15 cellular contexts compared by ENCODE assay signal in genomic region chr7:131002600-131002999, GRCh38.
DNase-seq lines count a peak whose midpoint lies in the region; ATAC-seq, FAIRE-seq and TF ChIP-seq lines count a peak whose summit lies in the region.
"Had no signal": no experiment of that assay in that cellular context is flagged by ENCODE, and none has a peak within 500 bp of the region (broad histone marks: within the 10 kb centered on the region; RNA-seq: fewer than 3 reads in every experiment).

No MANE protein-coding gene starts in this region.

- H3K4me2 ChIP-seq in HepG2 (ENCODE audit: low read depth, low read length) (no peak overlapping the region), GM23338 (no peak overlapping the region)
- H3K4me2 ChIP-seq: A549 had no signal

- in situ Hi-C loops in HepG2 (cut with HindIII; ENCODE audit: extremely low pct_ligation_motif_present, low pct_unique_long_range_greater_than_20kb) = no loop called here

- H3K4me3 Mint-ChIP-seq in GM23338 = no peak overlapping the region
- H3K4me3 Mint-ChIP-seq: H9, HFFc6 had no signal

- no peaks in the 10 kb centered on the region for H3K9me2 ChIP-seq in GM23338 (ENCODE audit: insufficient read depth)

- intact Hi-C loops in HepG2 (cut with micrococcal nuclease; ENCODE audit: unreplicated experiment) = no loop called here
- intact Hi-C loops in right lobe of liver (cut with DNase I) = no loop called here
- intact Hi-C loops in esophagus muscularis mucosa (cut with DNase I) = no loop called here
- intact Hi-C loops in body of pancreas (cut with DNase I) = no loop called here
- intact Hi-C loops in left lung (cut with DNase I) = no loop called here

- H3K27me3 Mint-ChIP-seq in GM23338 (ENCODE audit: insufficient read depth, low read depth, poor library complexity) = peaks cover 2% of the 10 kb centered on the region

- H3K4me1 ChIP-seq in HepG2 (ENCODE audit: insufficient read depth, low read length) (peaks cover 35% of the 10 kb centered on the region), right lobe of liver (peaks cover 0 to 13% (median 1%) of the 10 kb centered on the region in 4 donors), GM23338 (ENCODE audit: insufficient read depth) (peaks cover under 1% of the 10 kb centered on the region; the same call in 1 of the 2 replicates), esophagus muscularis mucosa (peaks cover 30 to 63% (median 53%) of the 10 kb centered on the region in 4 donors), body of pancreas (peaks cover 43% of the 10 kb centered on the region), left lung (peaks cover 26 to 47% of the 10 kb centered on the region in 2 donors)

- peaks cover 12% of the 10 kb centered on the region for H3K9me3 Mint-ChIP-seq in GM23338

- 90% methylated on average over 1 of the region's 1 CpG for WGBS in HepG2 (ENCODE audit: low lambda C conversion rate)
- WGBS in right lobe of liver (ENCODE audit: insufficient coverage, low coverage, low lambda C conversion rate, missing lambda C conversion rate) = 85% methylated on average over 1 of the region's 1 CpG
- 88% methylated on average over 1 of the region's 1 CpG for WGBS in esophagus muscularis mucosa
- 93 to 97% methylated on average over 1 of the region's 1 CpG for WGBS in body of pancreas, 2 donors

- DNase-seq in HepG2 (ENCODE audit: low spot score) (no peak), right lobe of liver (no peak), GM23338 (ENCODE audit: low spot score) (no peak), esophagus muscularis mucosa (ENCODE audit: extremely low spot score) (peak; percentile 12), body of pancreas (no peak), left lung (no peak)
- DNase-seq: BE2C, DMS53, GOT3, H9, HFFc6 had no signal

- TF ChIP-seq RAD21 in HepG2 (CRISPR knock-in tag; IDR thresholded peaks at IDR 0.05) = no peak

- H3K4me1 Mint-ChIP-seq in GM23338 = peaks cover 12% of the 10 kb centered on the region

- H3K27ac Mint-ChIP-seq in GM23338 = no peak overlapping the region
- H3K27ac Mint-ChIP-seq: H9, HFFc6 had no signal

- peaks cover 13% of the 10 kb centered on the region for H3K9me3 ChIP-seq in HepG2 (ENCODE audit: low read length)
- H3K9me3 ChIP-seq in right lobe of liver = no peaks in the 10 kb centered on the region
- H3K9me3 ChIP-seq in esophagus muscularis mucosa = no peaks in the 10 kb centered on the region
- peaks cover 0 to 5% (median 0%) of the 10 kb centered on the region in 3 donors for H3K9me3 ChIP-seq in body of pancreas
- H3K9me3 ChIP-seq in left lung = peaks cover 0 to 5% of the 10 kb centered on the region in 2 donors
- H3K9me3 ChIP-seq: BE2C had no signal

- POLR2A ChIA-PET in HepG2 (lab: Yijun Ruan, JAX) = no interaction called here

- H3K36me3 ChIP-seq in HepG2 (replicated peaks in 1 of 2; ENCODE audit: control insufficient read depth in 1 of 2, insufficient read depth in 2 of 2, low read length in 2 of 2) (peaks cover 1 to 5% of the 10 kb centered on the region in 2 experiments; a peak in 4 of 5 replicates), right lobe of liver (no peaks in the 10 kb centered on the region), GM23338 (ENCODE audit: insufficient read depth) (no peaks in the 10 kb centered on the region; the same call in 1 of the 2 replicates), esophagus muscularis mucosa (peaks cover 0 to 24% (median 10%) of the 10 kb centered on the region in 4 donors), body of pancreas (replicated peaks in 1 of 2; ENCODE audit: insufficient read depth in 1 of 2, low read depth in 2 of 2) (no peaks in the 10 kb centered on the region), left lung (peaks cover 0 to 4% of the 10 kb centered on the region in 2 donors)
- H3K36me3 ChIP-seq: BE2C had no signal

- no peak for TF ChIP-seq CTCF in HepG2 (CRISPR knock-in tag; IDR thresholded peaks at IDR 0.05)
- TF ChIP-seq CTCF in right lobe of liver (IDR thresholded peaks at IDR 0.05) = no peak
- no peak for TF ChIP-seq CTCF in GM23338 (conservative IDR thresholded peaks at IDR 0.05; ENCODE audit: low read depth in 2 of 2)
- no peak for TF ChIP-seq CTCF in esophagus muscularis mucosa (IDR thresholded peaks at IDR 0.05)
- TF ChIP-seq CTCF in body of pancreas (IDR thresholded peaks at IDR 0.05) = no peak
- TF ChIP-seq CTCF in left lung (IDR thresholded peaks at IDR 0.05) = no peak

- ATAC-seq in HepG2 (no peak), right lobe of liver (no peak), GM23338 (no peak), body of pancreas (no peak), left lung (no peak)
- ATAC-seq: A549 had no signal

- TF ChIP-seq POLR2A in HepG2 (IDR thresholded peaks at IDR 0.05; ENCODE audit: insufficient read depth in 1 of 2, low read depth in 2 of 2, low read length in 2 of 2) (no peak), right lobe of liver (IDR thresholded peaks at IDR 0.05) (no peak), esophagus muscularis mucosa (IDR thresholded peaks at IDR 0.05; ENCODE audit: low read depth) (no peak), body of pancreas (IDR thresholded peaks at IDR 0.05) (no peak)

- H3K9ac ChIP-seq in HepG2 (ENCODE audit: insufficient read depth, low read depth, low read length) = no peak overlapping the region

- peaks cover 5% of the 10 kb centered on the region for H4K20me1 ChIP-seq in HepG2 (ENCODE audit: insufficient read depth, low read length)
- no peaks in the 10 kb centered on the region for H4K20me1 ChIP-seq in GM23338 (replicated peaks; ENCODE audit: insufficient read depth)

- no peak for TF ChIP-seq EP300 in HepG2 (IDR thresholded peaks at IDR 0.05; ENCODE audit: low read depth in 2 of 2, low read length in 2 of 2)
- no peak for TF ChIP-seq EP300 in HepG2 (CRISPR knock-in tag; IDR thresholded peaks at IDR 0.05; ENCODE audit: borderline replicate concordance)
- TF ChIP-seq EP300 in esophagus muscularis mucosa (IDR thresholded peaks at IDR 0.05) = no peak

- FAIRE-seq in HepG2 (lab: Jason Lieb, UNC) = no peak
- FAIRE-seq: A549, GM18507, HTR-8/SVneo had no signal

- no peaks in the 10 kb centered on the region for H3K27me3 ChIP-seq in HepG2 (ENCODE audit: control insufficient read depth in 1 of 2, insufficient read depth in 2 of 2, low read length in 2 of 2)
- H3K27me3 ChIP-seq in right lobe of liver = no peaks in the 10 kb centered on the region
- H3K27me3 ChIP-seq in GM23338 (ENCODE audit: insufficient read depth) = no peaks in the 10 kb centered on the region
- H3K27me3 ChIP-seq in esophagus muscularis mucosa = no peaks in the 10 kb centered on the region
- H3K27me3 ChIP-seq in body of pancreas = no peaks in the 10 kb centered on the region
- no peaks in the 10 kb centered on the region for H3K27me3 ChIP-seq in left lung
- H3K27me3 ChIP-seq: BE2C had no signal

- CTCF ChIA-PET in HepG2 (lab: Yijun Ruan, JAX; ENCODE audit: low intra/inter-chr PET ratio, low total read pairs) = no interaction called here

- peaks cover 25% of the 10 kb centered on the region for H3K36me3 Mint-ChIP-seq in GM23338 (ENCODE audit: low read depth)

- H3K27ac ChIP-seq in HepG2 (ENCODE audit: extremely low read length, insufficient read depth, low read length) = no peak overlapping the region
- H3K27ac ChIP-seq in right lobe of liver = no peak overlapping the region
- no peak overlapping the region for H3K27ac ChIP-seq in GM23338 (ENCODE audit: low read depth)
- no peak overlapping the region for H3K27ac ChIP-seq in esophagus muscularis mucosa (replicated peaks in 1 of 4)
- no peak overlapping the region for H3K27ac ChIP-seq in body of pancreas
- H3K27ac ChIP-seq in left lung = no peak overlapping the region
- H3K27ac ChIP-seq: A549, C4-2B had no signal

- H2AFZ ChIP-seq in HepG2 (ENCODE audit: low read length) (no peak overlapping the region), GM23338 (no peak overlapping the region)

- H3F3A ChIP-seq in GM23338 (replicated peaks; ENCODE audit: low read depth) = no peaks in the 10 kb centered on the region

- H3K4me3 ChIP-seq in HepG2 (replicated peaks in 1 of 3; ENCODE audit: insufficient read depth in 1 of 3, low read depth in 2 of 3, low read length in 3 of 3) = no peak overlapping the region
- H3K4me3 ChIP-seq in right lobe of liver = no peak overlapping the region
- H3K4me3 ChIP-seq in GM23338 = no peak overlapping the region
- no peak overlapping the region for H3K4me3 ChIP-seq in esophagus muscularis mucosa
- H3K4me3 ChIP-seq in body of pancreas = no peak overlapping the region
- no peak overlapping the region for H3K4me3 ChIP-seq in left lung
- H3K4me3 ChIP-seq: A549 had no signal

- H3K79me2 ChIP-seq in HepG2 (ENCODE audit: insufficient read depth, low read length) (peaks cover 30% of the 10 kb centered on the region), GM23338 (replicated peaks; ENCODE audit: insufficient read depth) (peaks cover 14% of the 10 kb centered on the region)

- BruUV-seq in HepG2 (replicated peaks; lab: Mats Ljungman, UMichigan) = no TSS peak

TF ChIP-seq in HepG2, 621 proteins besides CTCF, POLR2A, EP300 and RAD21 (continues in another document):
- no peak for TF ChIP-seq POLR2AphosphoS2 (IDR thresholded peaks at IDR 0.05; ENCODE audit: low read depth, low read length)

TF ChIP-seq in GM23338, 12 proteins besides CTCF, POLR2A, EP300 and RAD21:
- TF ChIP-seq EZH2phosphoT487 (IDR thresholded peaks at IDR 0.05; ENCODE audit: unreplicated experiment) = no peak
- peak; percentile 85 for TF ChIP-seq ZNF331 (CRISPR knock-in tag; IDR thresholded peaks at IDR 0.05; ENCODE audit: low read depth)
- no peak for TF ChIP-seq JUNB (IDR thresholded peaks at IDR 0.05; ENCODE audit: unreplicated experiment)
- no peak for TF ChIP-seq EZH2 (IDR thresholded peaks at IDR 0.05; ENCODE audit: low read depth, unreplicated experiment)
- no peak for TF ChIP-seq POLR2AphosphoS5 (IDR thresholded peaks at IDR 0.05; ENCODE audit: low read depth)
- TF ChIP-seq NANOG (IDR thresholded peaks at IDR 0.05; ENCODE audit: borderline replicate concordance) = no peak
